13 cellular contexts compared by ENCODE assay signal in genomic region chr1:19447550-19447949, GRCh38. TPM values are rescaled to one million over a fixed set of nuclear protein-coding genes. Genes with fewer than 3 reads are reported as not detected.
DNase-seq lines count a peak whose midpoint lies in the region; TF ChIP-seq lines count a peak whose summit lies in the region.
"Had no signal": no experiment of that assay in that cellular context is flagged by ENCODE, and none has a peak within 500 bp of the region (broad histone marks: within the 10 kb centered on the region; RNA-seq: fewer than 3 reads in every experiment).

No MANE protein-coding gene starts in this region.

- H3K4me3 ChIP-seq in AG04450 (ENCODE audit: low read depth, low read length) = no peak overlapping the region
- H3K4me3 ChIP-seq in OCI-LY1 (ENCODE audit: low read depth, low read length, poor library complexity, severe bottlenecking) = no peak overlapping the region
- H3K4me3 ChIP-seq in esophagus (ENCODE audit: low read depth in 1 of 2, low read length in 2 of 2) = no peak overlapping the region
- H3K4me3 ChIP-seq in prostate gland = no peak overlapping the region
- H3K4me3 ChIP-seq: GM12878 had no signal

- no peak overlapping the region for H2AFZ ChIP-seq in OCI-LY1 (ENCODE audit: low read length)

- CTCF ChIA-PET in AG04450 (lab: Charles Lee) = interaction anchor here (0.5 kb wide), 1 partner anchor 765 kb away, joined by 3 read pairs; no protein-coding TSS in a partner anchor

- no peaks in the 10 kb centered on the region for H3F3A ChIP-seq in OCI-LY1 (ENCODE audit: insufficient read depth, low read length)

- no peak overlapping the region for H3K4me2 ChIP-seq in OCI-LY1 (ENCODE audit: low read length)

- H3K9me3 ChIP-seq in AG04450 (ENCODE audit: control insufficient read depth, insufficient read depth, low read length) (no peaks in the 10 kb centered on the region), OCI-LY1 (ENCODE audit: low read length) (no peaks in the 10 kb centered on the region), esophagus (ENCODE audit: control insufficient read depth in 2 of 2, insufficient read depth in 1 of 2, low read depth in 1 of 2, low read length in 1 of 2) (no peaks in the 10 kb centered on the region), prostate gland (no peaks in the 10 kb centered on the region)

- H3K27me3 ChIP-seq in AG04450 (ENCODE audit: control insufficient read depth, insufficient read depth, low read length) (no peaks in the 10 kb centered on the region), OCI-LY1 (ENCODE audit: insufficient read depth, low read length) (no peaks in the 10 kb centered on the region), esophagus (ENCODE audit: control insufficient read depth in 1 of 2, insufficient read depth in 2 of 2, low read length in 2 of 2) (no peaks in the 10 kb centered on the region), prostate gland (replicated peaks; ENCODE audit: insufficient read depth) (no peaks in the 10 kb centered on the region)

- no peaks in the 10 kb centered on the region for H3K9me2 ChIP-seq in OCI-LY1 (ENCODE audit: low read depth, low read length)

- POLR2A ChIA-PET in AG04450 (lab: Yijun Ruan, JAX) = interaction anchor here (0.6 to 1.6 kb wide), 2 partner anchors 13 to 96 kb away, joined by 3 to 6 read pairs; no protein-coding TSS in a partner anchor

- H3K4me1 ChIP-seq in OCI-LY1 (ENCODE audit: insufficient read depth, low read length, severe bottlenecking) = peaks cover 44% of the 10 kb centered on the region
- peaks cover 12 to 29% of the 10 kb centered on the region in 2 donors for H3K4me1 ChIP-seq in esophagus (ENCODE audit: control insufficient read depth in 2 of 2, insufficient read depth in 2 of 2, low read length in 1 of 2)
- H3K4me1 ChIP-seq in prostate gland (replicated peaks) = peaks cover 35% of the 10 kb centered on the region

- WGBS in esophagus, 2 donors = 70% methylated on average over 9 of the region's 9 CpGs
- 79% methylated on average over 9 of the region's 9 CpGs for WGBS in prostate gland

- no peak overlapping the region for H3K9ac ChIP-seq in OCI-LY1 (ENCODE audit: low read length)

- no peak for TF ChIP-seq CTCF in AG04450 (IDR thresholded peaks at IDR 0.05; ENCODE audit: low read depth, low read length)
- no peak for TF ChIP-seq CTCF in OCI-LY1 (IDR thresholded peaks at IDR 0.05; ENCODE audit: low read length)
- TF ChIP-seq CTCF in prostate gland (IDR thresholded peaks at IDR 0.05) = no peak

- peaks cover 5% of the 10 kb centered on the region; the same call in 1 of the 2 replicates for H3K36me3 ChIP-seq in OCI-LY1 (ENCODE audit: insufficient read depth, low read length)
- peaks cover 0 to 5% of the 10 kb centered on the region in 2 donors for H3K36me3 ChIP-seq in esophagus (ENCODE audit: control insufficient read depth in 2 of 2, insufficient read depth in 2 of 2, low read length in 1 of 2)
- H3K36me3 ChIP-seq in prostate gland = no peaks in the 10 kb centered on the region

- H4K20me1 ChIP-seq in OCI-LY1 (ENCODE audit: insufficient read depth, low read length) = no peaks in the 10 kb centered on the region; the same call in 1 of the 2 replicates

- TF ChIP-seq POLR2A in prostate gland (IDR thresholded peaks at IDR 0.05) = no peak

- H3K27ac ChIP-seq in AG04450 (ENCODE audit: low read depth, low read length) = peak overlapping the region; percentile 93
- peak overlapping the region; percentile 49 for H3K27ac ChIP-seq in OCI-LY1 (ENCODE audit: low read depth, low read length, poor library complexity, severe bottlenecking)
- H3K27ac ChIP-seq in esophagus (ENCODE audit: low read depth in 2 of 2, low read length in 1 of 2) = peak overlapping the region; percentile 74 to 88
- H3K27ac ChIP-seq in prostate gland = peak overlapping the region; percentile 74 to 90
- H3K27ac ChIP-seq: HL-60 had no signal

- intact Hi-C loops in prostate gland (cut with DNase I) = no loop called here

- DNase-seq in AG04450 (ENCODE audit: low read depth, low spot score) (no peak), prostate gland (ENCODE audit: low spot score) (no peak), NCI-H1417 treated with DMSO at 0.1 percent for 48 hours (lab: John Stamatoyannopoulos, UW) (no peak), hippocampal formation (lab: John Stamatoyannopoulos, UW) (no peak), kidney glomerular epithelial cell (lab: John Stamatoyannopoulos, UW) (no peak), NCI-H345 (lab: John Stamatoyannopoulos, UW) (no peak)
- DNase-seq: Calu3, NCI-H774, SW 1271 had no signal

- H3K79me2 ChIP-seq in OCI-LY1 (ENCODE audit: insufficient read depth, low read length) = 0 out of 2 replicates have a peak, but pooled peaks cover 3% of the 10 kb centered on the region

RNA-seq across cellular contexts. Expression of gene CAPZB, which starts 37.8 kb away (rescaled TPM):
- polyA plus RNA-seq in AG04450 (2011; rRNA removed) = 292 and 312 TPM in 2 replicates
- 164 and 172 TPM in 2 replicates for polyA minus RNA-seq in AG04450 (2011; rRNA and poly(A)+ RNA removed)
- 100 to 1,000 TPM; 221 to 272 TPM for polyA plus RNA-seq in esophagus
- 100 to 1,000 TPM; 139 to 150 TPM for total RNA-seq in prostate gland
